Comparison of ENCODE assay signal across 9 cellular contexts in genomic region chr14:35341454-35342159, GRCh38. TPM values are rescaled to one million over a fixed set of nuclear protein-coding genes. Genes with fewer than 3 reads are reported as not detected.
A peak's percentile ranks its signal among the peaks of the same experiment; 100 is the strongest.
DNase-seq lines count a peak whose midpoint lies in the region; ATAC-seq and TF ChIP-seq lines count a peak whose summit lies in the region.
"Had no signal": no experiment of that assay in that cellular context is flagged by ENCODE, and none has a peak within 500 bp of the region (broad histone marks: within the 10 kb centered on the region; RNA-seq: fewer than 3 reads in every experiment).

No MANE protein-coding gene starts in this region.

- peaks cover 34% of the 10 kb centered on the region for H3K4me1 Mint-ChIP-seq in activated naive CD8-positive, alpha-beta T cell treated with anti-CD3 and anti-CD28 coated beads for 36 hours

- H3K27me3 ChIP-seq in AG04450 (ENCODE audit: control insufficient read depth, insufficient read depth, low read length) = no peaks in the 10 kb centered on the region
- H3K27me3 ChIP-seq in gastroesophageal sphincter = no peaks in the 10 kb centered on the region

- ATAC-seq in gastroesophageal sphincter = peak; percentile 91
- no peak for ATAC-seq in HG02885 (IDR thresholded peaks at IDR 0.05; ENCODE audit: poor library complexity, unreplicated experiment)

- no peak overlapping the region for H3K4me3 Mint-ChIP-seq in activated naive CD8-positive, alpha-beta T cell treated with anti-CD3 and anti-CD28 coated beads for 36 hours
- H3K4me3 Mint-ChIP-seq: neural crest cell had no signal

- CTCF ChIA-PET in AG04450 (lab: Charles Lee) = interaction anchor here (0.9 to 1.3 kb wide), 3 partner anchors 73 to 187 kb away, joined by 3 to 4 read pairs (median 3); no protein-coding TSS in a partner anchor

- no peak for TF ChIP-seq EP300 in gastroesophageal sphincter (IDR thresholded peaks at IDR 0.05)

- no peaks in the 10 kb centered on the region for H3K36me3 Mint-ChIP-seq in activated naive CD8-positive, alpha-beta T cell treated with anti-CD3 and anti-CD28 coated beads for 36 hours

- H3K27ac Mint-ChIP-seq in activated naive CD8-positive, alpha-beta T cell treated with anti-CD3 and anti-CD28 coated beads for 36 hours = no peak overlapping the region

- H3K4me3 ChIP-seq in AG04450 (ENCODE audit: low read depth, low read length) = no peak overlapping the region
- H3K4me3 ChIP-seq in gastroesophageal sphincter = peak overlapping the region; percentile 12 to 49

- TF ChIP-seq POLR2A in gastroesophageal sphincter (IDR thresholded peaks at IDR 0.05) = peak; percentile 30 to 44

- TF ChIP-seq CTCF in AG04450 (IDR thresholded peaks at IDR 0.05; ENCODE audit: low read depth, low read length) (no peak), GM13977 (IDR thresholded peaks at IDR 0.05; ENCODE audit: extremely low read depth, insufficient read depth, missing control alignments) (no peak), gastroesophageal sphincter (IDR thresholded peaks at IDR 0.05) (no peak)

- H3K27ac ChIP-seq in AG04450 (ENCODE audit: low read depth, low read length) (peak overlapping the region; percentile 47), gastroesophageal sphincter (peak overlapping the region; percentile 78 to 99 (median 96))

- WGBS in gastroesophageal sphincter (ENCODE audit: low coverage in 1 of 2), 2 donors = 10% methylated on average over 4 of the region's 17 CpGs; no CpG with 5 or more reads in 1 of the 2 donors

- H3K9me3 ChIP-seq in AG04450 (ENCODE audit: control insufficient read depth, insufficient read depth, low read length) = no peaks in the 10 kb centered on the region
- no peaks in the 10 kb centered on the region for H3K9me3 ChIP-seq in gastroesophageal sphincter

- DNase-seq in AG04450 (ENCODE audit: low read depth, low spot score) (peak; percentile 51), GM13977 (ENCODE audit: low spot score) (peak; percentile 28), NCI-H2196 (lab: John Stamatoyannopoulos, UW; ENCODE audit: unreplicated experiment) (peak; percentile 99), nucleus accumbens (lab: John Stamatoyannopoulos, UW) (peak; percentile 43 to 98 (median 93)), DMS114 treated with DMSO at 0.1 percent for 48 hours (lab: John Stamatoyannopoulos, UW; ENCODE audit: unreplicated experiment) (no peak)
- DNase-seq in activated naive CD8-positive, alpha-beta T cell treated with anti-CD3 and anti-CD28 coated beads for 36 hours = peak; percentile 47

- POLR2A ChIA-PET in AG04450 (lab: Yijun Ruan, JAX) = interaction anchor here (0.8 to 1.5 kb wide), 7 partner anchors 11 to 63 kb away, joined by 3 to 9 read pairs (median 4); partner anchors contain the start of genes NFKBIA and PSMA6

- H3K9me3 Mint-ChIP-seq in activated naive CD8-positive, alpha-beta T cell treated with anti-CD3 and anti-CD28 coated beads for 36 hours = no peaks in the 10 kb centered on the region
- H3K9me3 Mint-ChIP-seq: neural crest cell had no signal

- in situ Hi-C loops in GM13977 (cut with MboI; ENCODE audit: low pct_unique_long_range_greater_than_20kb, low sequenced_read_pairs, unreplicated experiment) = no loop called here

- H3K27me3 Mint-ChIP-seq in activated naive CD8-positive, alpha-beta T cell treated with anti-CD3 and anti-CD28 coated beads for 36 hours = no peaks in the 10 kb centered on the region

- H3K36me3 ChIP-seq in gastroesophageal sphincter = no peaks in the 10 kb centered on the region

- H3K4me1 ChIP-seq in gastroesophageal sphincter = peaks cover 9 to 75% (median 57%) of the 10 kb centered on the region in 3 donors

RNA-seq across cellular contexts. Expression of gene PSMA6, which starts 49.4 kb away (rescaled TPM):
- polyA plus RNA-seq in AG04450 (2011; rRNA removed) = 233 and 300 TPM in 2 replicates
- 81.5 and 105 TPM in 2 replicates for polyA minus RNA-seq in AG04450 (2011; rRNA and poly(A)+ RNA removed)
- 100 to 1,000 TPM; 401 to 404 TPM for total RNA-seq in activated naive CD8-positive, alpha-beta T cell treated with anti-CD3 and anti-CD28 coated beads for 36 hours
- 100 to 1,000 TPM in 3 of 4 donors, 10 to 100 TPM in 1; 97.4 to 157 (median 133) TPM for total RNA-seq in gastroesophageal sphincter
